8 cellular contexts compared by ENCODE assay signal in genomic region chr19:32303193-32303592, GRCh38.
"Had no signal": no experiment of that assay in that cellular context is flagged by ENCODE, and none has a peak within 500 bp of the region (broad histone marks: within the 10 kb centered on the region; RNA-seq: fewer than 3 reads in every experiment).

No MANE protein-coding gene starts in this region.

- FAIRE-seq: G401.6, GM12878, GM12891, GM12892, GM18507, GM19239 had no signal

- H3K4me3 ChIP-seq: GM12878 had no signal

- DNase-seq: GDM1, GF-D8 had no signal

- ATAC-seq: GM12878 had no signal
